In the genomic region with DNA sequence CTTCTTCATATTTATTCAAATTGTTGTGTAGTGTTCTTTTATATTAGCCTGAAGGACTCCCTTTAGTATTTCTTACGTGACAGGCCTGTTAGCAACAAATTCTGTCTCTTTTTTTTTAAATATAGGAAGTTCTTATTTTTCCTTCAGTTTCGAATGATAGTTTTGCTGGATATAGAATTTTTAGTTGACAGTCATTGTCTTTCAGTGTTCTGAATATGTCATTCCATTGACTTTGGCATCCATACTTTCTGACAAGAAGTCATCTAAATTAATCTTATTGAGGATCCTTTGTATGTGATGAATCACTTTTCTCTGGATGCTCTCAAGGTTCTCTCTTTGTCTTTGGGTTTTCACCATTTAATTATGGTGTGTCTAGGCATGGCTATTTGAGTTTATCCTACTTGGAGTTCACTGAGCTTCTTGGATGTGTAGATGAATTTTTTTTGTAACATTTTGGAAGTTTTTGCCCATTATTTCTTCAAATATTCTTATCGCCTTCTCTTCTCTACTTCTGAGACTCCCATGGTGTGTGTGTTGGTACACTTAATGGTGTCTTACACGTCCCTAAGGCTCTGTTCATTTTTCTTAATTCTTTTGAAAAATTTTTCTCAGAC, we compare ENCODE assay signal across 23 cellular contexts.
"Had no signal": no experiment of that assay in that cellular context is flagged by ENCODE, and none has a peak within 500 bp of the region (broad histone marks: within the 10 kb centered on the region; RNA-seq: fewer than 3 reads in every experiment).

No MANE protein-coding gene starts in this region.

- H3K27me3 ChIP-seq: Peyer's patch, SJSA1 had no signal

- H3K9ac ChIP-seq: KMS-11 had no signal

- H3K36me3 ChIP-seq: Peyer's patch, SJSA1 had no signal

- DNase-seq: Kasumi-1, NCI-H1092, NCI-H1105 treated with DMSO at 0.1 percent for 48 hours, NCI-H1417 treated with DMSO at 0.1 percent for 48 hours, NCI-H146, NCI-H1694 treated with DMSO at 0.1 percent for 48 hours, NCI-H1930, NCI-H2081, NCI-H2171, NCI-H226, NCI-H446, NCI-H510A, NCI-H524 treated with DMSO at 0.1 percent for 48 hours, NCI-H69, NCI-H774, PC-9, Peyer's patch, SIG-M5 had no signal

- H2AFZ ChIP-seq: PC-9 had no signal

- H3K4me2 ChIP-seq: KMS-11, PC-9 had no signal

- ATAC-seq: K562, Right ventricle myocardium inferior had no signal

- H3K4me1 ChIP-seq: Peyer's patch, SJSA1 had no signal

- H3K27ac ChIP-seq: KMS-11, PC-9, Peyer's patch, SJSA1, SK-N-MC had no signal

- H3K4me3 ChIP-seq: K562, PC-9, Peyer's patch, SJSA1, SK-N-MC had no signal

- FAIRE-seq: K562 had no signal
